In genomic region chr10:14837003-14837755, GRCh38 we compare ENCODE assay signal across 9 cellular contexts. TPM values are rescaled to one million over a fixed set of nuclear protein-coding genes. Genes with fewer than 3 reads are reported as not detected.
A peak's percentile ranks its signal among the peaks of the same experiment; 100 is the strongest.
DNase-seq lines count a peak whose midpoint lies in the region; ATAC-seq, FAIRE-seq and TF ChIP-seq lines count a peak whose summit lies in the region.
"Had no signal": no experiment of that assay in that cellular context is flagged by ENCODE, and none has a peak within 500 bp of the region (broad histone marks: within the 10 kb centered on the region; RNA-seq: fewer than 3 reads in every experiment).

No MANE protein-coding gene starts in this region.

- peak overlapping the region; percentile 95 for H3K4me3 ChIP-seq in OCI-LY3 (ENCODE audit: low read length)
- peak overlapping the region; percentile 33 to 63 (median 44) for H3K4me3 ChIP-seq in endothelial cell of umbilical vein (replicated peaks in 1 of 3; ENCODE audit: insufficient read depth in 1 of 3, low read depth in 1 of 3, low read length in 3 of 3)
- peak overlapping the region; percentile 84 to 99 for H3K4me3 ChIP-seq in neutrophil (ENCODE audit: low read depth in 1 of 2, low read length in 1 of 2)

- TF ChIP-seq POLR2A in endothelial cell of umbilical vein (IDR thresholded peaks at IDR 0.05; ENCODE audit: low read depth, low read length), result no peak

- no peaks in the 10 kb centered on the region for H3K9me1 ChIP-seq in endothelial cell of umbilical vein (replicated peaks; ENCODE audit: control insufficient read depth, extremely low read depth, insufficient read depth, low read length)

- DNase-seq in endothelial cell of umbilical vein (ENCODE audit: low read depth, low spot score) (no peak), mucosa of gallbladder (ENCODE audit: low spot score) (no peak)

- H3K9me3 ChIP-seq in ES-I3 (ENCODE audit: control insufficient read depth, insufficient read depth, low read length) (no peaks in the 10 kb centered on the region), OCI-LY3 (ENCODE audit: insufficient read depth, low read length) (no peaks in the 10 kb centered on the region), endothelial cell of umbilical vein (replicated peaks; ENCODE audit: control insufficient read depth, insufficient read depth, low read length) (no peaks in the 10 kb centered on the region), neutrophil (no peaks in the 10 kb centered on the region)

- H4K20me1 ChIP-seq in OCI-LY3 (ENCODE audit: insufficient read depth, low read length) (0 out of 2 replicates have a peak, but pooled peaks cover 4% of the 10 kb centered on the region), endothelial cell of umbilical vein (replicated peaks; ENCODE audit: control insufficient read depth, extremely low read depth, insufficient read depth, low read length) (no peaks in the 10 kb centered on the region)

- POLR2A ChIA-PET in endothelial cell of umbilical vein (lab: Charles Lee), result interaction anchor here (0.8 to 1.7 kb wide), 2 partner anchors 41 to 338 kb away, joined by 3 to 8 read pairs; partner anchors contain the start of gene SUV39H2

- no peak for TF ChIP-seq CTCF in OCI-LY3 (IDR thresholded peaks at IDR 0.05; ENCODE audit: low read depth, low read length)
- TF ChIP-seq CTCF in endothelial cell of umbilical vein (IDR thresholded peaks at IDR 0.05; ENCODE audit: extremely low read depth in 1 of 2, insufficient read depth in 1 of 2, low read depth in 1 of 2, low read length in 2 of 2), result no peak
- no peak for TF ChIP-seq CTCF in neutrophil (IDR thresholded peaks at IDR 0.05)

- H3K4me1 ChIP-seq in ES-I3 (ENCODE audit: insufficient read depth, low read length) (no peaks in the 10 kb centered on the region), OCI-LY3 (ENCODE audit: low read length) (peaks cover 9% of the 10 kb centered on the region), endothelial cell of umbilical vein (ENCODE audit: control insufficient read depth, extremely low read depth, insufficient read depth, low read length) (peaks cover 11% of the 10 kb centered on the region), neutrophil (ENCODE audit: control insufficient read depth in 1 of 2, insufficient read depth in 1 of 2, low read depth in 1 of 2, low read length in 1 of 2) (peaks cover 20% of the 10 kb centered on the region in 2 experiments)

- H2AFZ ChIP-seq in OCI-LY3 (ENCODE audit: low read depth, low read length) (peak overlapping the region; percentile 87), endothelial cell of umbilical vein (ENCODE audit: low read depth, low read length) (peak overlapping the region; percentile 86)

- ATAC-seq in HG02642 (IDR thresholded peaks at IDR 0.05; ENCODE audit: poor library complexity, unreplicated experiment) (no peak), GM19397 (IDR thresholded peaks at IDR 0.05; ENCODE audit: unreplicated experiment) (no peak), GM21619 (IDR thresholded peaks at IDR 0.05; ENCODE audit: unreplicated experiment) (no peak)

- peaks cover 32% of the 10 kb centered on the region for H3K79me2 ChIP-seq in OCI-LY3 (ENCODE audit: low read length)
- peaks cover 27% of the 10 kb centered on the region for H3K79me2 ChIP-seq in endothelial cell of umbilical vein (ENCODE audit: control insufficient read depth, insufficient read depth, low read length)

- TSS peak; percentile 21 for BruUV-seq in endothelial cell of umbilical vein (replicated peaks; lab: Mats Ljungman, UMichigan)

- CTCF ChIA-PET in endothelial cell of umbilical vein (lab: Charles Lee), result interaction anchor here (0.9 to 3.8 kb wide), 14 partner anchors 10 to 640 kb away, joined by 3 to 23 read pairs (median 7); partner anchors contain the start of gene SUV39H2

- peak overlapping the region; percentile 83 for H3K9ac ChIP-seq in ES-I3 (ENCODE audit: low read depth, low read length)
- H3K9ac ChIP-seq in OCI-LY3 (ENCODE audit: low read length), result peak overlapping the region; percentile 66
- H3K9ac ChIP-seq in endothelial cell of umbilical vein (replicated peaks; ENCODE audit: extremely low read depth, insufficient read depth, low read length), result peak overlapping the region; percentile 61

- FAIRE-seq in endothelial cell of umbilical vein (lab: Jason Lieb, UNC), result no peak

- H3K27ac ChIP-seq in OCI-LY3 (ENCODE audit: low read length) (no peak overlapping the region), endothelial cell of umbilical vein (ENCODE audit: insufficient read depth, low read depth, low read length) (peak overlapping the region; percentile 34), neutrophil (peak overlapping the region; percentile 87)

- dilution Hi-C loops in endothelial cell of umbilical vein (cut with MboI; ENCODE audit: extremely low pct_ligation_motif_present, low sequenced_read_pairs), result no loop called here

- H3K36me3 ChIP-seq in ES-I3 (ENCODE audit: insufficient read depth, low read length) (peaks cover 6% of the 10 kb centered on the region; the same call in 1 of the 2 replicates), OCI-LY3 (replicated peaks; ENCODE audit: low read depth, low read length) (peaks cover 15% of the 10 kb centered on the region), endothelial cell of umbilical vein (ENCODE audit: control insufficient read depth in 2 of 2, extremely low read depth in 1 of 2, insufficient read depth in 2 of 2, low read length in 2 of 2) (peaks cover 4 to 7% of the 10 kb centered on the region in 2 experiments), neutrophil (peaks cover 13% of the 10 kb centered on the region)

- H3K27me3 ChIP-seq in OCI-LY3 (ENCODE audit: low read depth, low read length) (no peaks in the 10 kb centered on the region), endothelial cell of umbilical vein (ENCODE audit: control insufficient read depth in 2 of 2, insufficient read depth in 2 of 2, low read length in 2 of 2) (no peaks in the 10 kb centered on the region), neutrophil (no peaks in the 10 kb centered on the region)

- intact Hi-C loops in endothelial cell of umbilical vein (cut with micrococcal nuclease), result loop anchor here (5.0 kb wide), 1 partner anchor 300 kb away; no protein-coding TSS in a partner anchor

- H3K4me2 ChIP-seq in OCI-LY3 (ENCODE audit: low read length) (peak overlapping the region; percentile 80), endothelial cell of umbilical vein (ENCODE audit: insufficient read depth, low read length) (peak overlapping the region; percentile 80)

TF ChIP-seq in endothelial cell of umbilical vein, 7 proteins besides CTCF, POLR2A, EP300 and RAD21:
- TF ChIP-seq EZH2 (IDR thresholded peaks at IDR 0.05; ENCODE audit: borderline replicate concordance, low read depth, low read length, severe bottlenecking) (no peak), MAX (IDR thresholded peaks at IDR 0.05; ENCODE audit: insufficient read depth, insufficient read length) (no peak), MYC (IDR thresholded peaks at IDR 0.05; ENCODE audit: low read depth, low read length) (no peak), GATA2 (IDR thresholded peaks at IDR 0.05; ENCODE audit: insufficient read depth, insufficient read length, low read depth, low read length) (no peak), JUN (IDR thresholded peaks at IDR 0.05; ENCODE audit: borderline replicate concordance, insufficient read depth, insufficient read length, low read depth) (no peak), FOS (IDR thresholded peaks at IDR 0.05; ENCODE audit: borderline replicate concordance, insufficient read depth, low read length) (no peak), POLR2AphosphoS5 (IDR thresholded peaks at IDR 0.05; ENCODE audit: insufficient read depth, low read depth, low read length) (no peak)

RNA-seq across cellular contexts. Expression of gene CDNF, which starts 0.7 kb away (rescaled TPM):
- total RNA-seq in endothelial cell of umbilical vein (0.58 and 0.99 TPM in 2 replicates), mucosa of gallbladder (0.98 TPM)
- 0.25 and 0.40 TPM in 2 replicates for polyA plus RNA-seq in endothelial cell of umbilical vein
- polyA plus RNA-seq in endothelial cell of umbilical vein (2011; cell fraction: cytosol; rRNA removed), result 0.35 and 0.37 TPM in 2 replicates
- 0.73 and 1.6 TPM in 2 replicates for polyA plus RNA-seq in endothelial cell of umbilical vein (2011; cell fraction: nucleus; rRNA removed)
- 0.83 and 0.96 TPM in 2 replicates for polyA plus RNA-seq in endothelial cell of umbilical vein (2012)
- polyA minus RNA-seq in endothelial cell of umbilical vein, result not detected in 2 replicates
- not detected for polyA minus RNA-seq in endothelial cell of umbilical vein (2011; cell fraction: cytosol; rRNA and poly(A)+ RNA removed)
- 0.77 TPM in 1 of 2 replicates, not detected in the other for polyA minus RNA-seq in endothelial cell of umbilical vein (2011; cell fraction: nucleus; rRNA and poly(A)+ RNA removed)
- total RNA-seq: RPMI7951 had no signal

RNA-seq across cellular contexts. Expression of gene HSPA14, which starts 0.9 kb away (rescaled TPM):
- 15.7 and 18.0 TPM in 2 replicates for total RNA-seq in endothelial cell of umbilical vein
- 5.1 and 7.6 TPM in 2 replicates for polyA plus RNA-seq in endothelial cell of umbilical vein
- polyA plus RNA-seq in endothelial cell of umbilical vein (2011; cell fraction: cytosol; rRNA removed), result 9.8 and 11.9 TPM in 2 replicates
- polyA plus RNA-seq in endothelial cell of umbilical vein (2011; cell fraction: nucleus; rRNA removed), result 15.3 and 20.2 TPM in 2 replicates
- 11.8 and 18.7 TPM in 2 replicates for polyA plus RNA-seq in endothelial cell of umbilical vein (2012)
- 2.6 and 3.9 TPM in 2 replicates for polyA minus RNA-seq in endothelial cell of umbilical vein
- polyA minus RNA-seq in endothelial cell of umbilical vein (2011; cell fraction: cytosol; rRNA and poly(A)+ RNA removed), result 5.2 TPM
- 6.9 and 7.8 TPM in 2 replicates for polyA minus RNA-seq in endothelial cell of umbilical vein (2011; cell fraction: nucleus; rRNA and poly(A)+ RNA removed)
- total RNA-seq in mucosa of gallbladder, result 8.0 TPM

RNA-seq across cellular contexts. Expression of gene MSANTD7, which starts 0.9 kb away (rescaled TPM):
- total RNA-seq in endothelial cell of umbilical vein, result 13.1 and 13.6 TPM in 2 replicates
- polyA plus RNA-seq in endothelial cell of umbilical vein, result 4.1 and 4.8 TPM in 2 replicates
- 4.6 and 4.7 TPM in 2 replicates for polyA plus RNA-seq in endothelial cell of umbilical vein (2011; cell fraction: cytosol; rRNA removed)
- polyA plus RNA-seq in endothelial cell of umbilical vein (2011; cell fraction: nucleus; rRNA removed), result 8.3 and 9.7 TPM in 2 replicates
- polyA plus RNA-seq in endothelial cell of umbilical vein (2012), result 8.3 and 10.6 TPM in 2 replicates
- polyA minus RNA-seq in endothelial cell of umbilical vein, result 12.1 and 15.2 TPM in 2 replicates
- 14.5 TPM for polyA minus RNA-seq in endothelial cell of umbilical vein (2011; cell fraction: cytosol; rRNA and poly(A)+ RNA removed)
- 16.1 and 17.5 TPM in 2 replicates for polyA minus RNA-seq in endothelial cell of umbilical vein (2011; cell fraction: nucleus; rRNA and poly(A)+ RNA removed)
- 10.4 TPM for total RNA-seq in mucosa of gallbladder

RNA-seq across cellular contexts. Expression of gene SUV39H2, which starts 41.5 kb away (rescaled TPM):
- total RNA-seq in endothelial cell of umbilical vein (25.8 and 29.9 TPM in 2 replicates), mucosa of gallbladder (5.9 TPM)
- polyA plus RNA-seq in endothelial cell of umbilical vein, result 4.8 and 5.7 TPM in 2 replicates
- polyA plus RNA-seq in endothelial cell of umbilical vein (2011; cell fraction: cytosol; rRNA removed), result 10.1 TPM in 2 replicates
- polyA plus RNA-seq in endothelial cell of umbilical vein (2011; cell fraction: nucleus; rRNA removed), result 5.4 and 9.9 TPM in 2 replicates
- polyA plus RNA-seq in endothelial cell of umbilical vein (2012), result 14.3 and 24.5 TPM in 2 replicates
- 9.0 and 11.8 TPM in 2 replicates for polyA minus RNA-seq in endothelial cell of umbilical vein
- 12.8 TPM for polyA minus RNA-seq in endothelial cell of umbilical vein (2011; cell fraction: cytosol; rRNA and poly(A)+ RNA removed)
- polyA minus RNA-seq in endothelial cell of umbilical vein (2011; cell fraction: nucleus; rRNA and poly(A)+ RNA removed), result 6.4 and 17.3 TPM in 2 replicates

Comparison
In these comparisons a context has a peak if more than half of its experiments do, and no peak if none do; other contexts are left out.
1. H3K4me3 ChIP-seq: peak in every context shown above with its lines; median percentile 95 in OCI-LY3; 92 in neutrophil; 44 in endothelial cell of umbilical vein.